25 cellular contexts compared by ENCODE assay signal in the genomic region with DNA sequence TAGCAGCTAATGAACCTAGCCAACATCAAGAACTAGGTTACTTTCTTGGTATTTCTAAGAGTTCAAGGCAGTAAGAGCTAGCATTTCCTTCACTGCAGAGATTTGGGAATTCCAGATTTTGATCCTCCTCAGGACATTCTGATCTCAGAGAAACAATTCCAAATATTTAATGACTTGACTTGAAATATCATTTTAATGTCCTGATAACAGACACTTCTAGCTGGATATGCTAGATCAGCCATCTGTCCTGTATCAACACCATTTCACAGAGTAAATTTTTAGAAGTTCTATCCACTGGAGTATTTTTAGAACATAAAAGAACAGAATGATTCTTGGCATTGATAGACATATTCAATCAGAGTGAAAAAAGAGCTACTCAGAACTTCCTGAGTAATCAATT.
"Had no signal": no experiment of that assay in that cellular context is flagged by ENCODE, and none has a peak within 500 bp of the region (broad histone marks: within the 10 kb centered on the region; RNA-seq: fewer than 3 reads in every experiment).

No MANE protein-coding gene starts in this region.

- H3K36me3 ChIP-seq: SJCRH30 had no signal

- H3K4me3 Mint-ChIP-seq: activated CD4-positive, alpha-beta memory T cell treated with anti-CD3 and anti-CD28 coated beads, Interleukin-2, amount 10 ng/mL, durations not matched to agents 7 days and 5 days; activated CD8-positive, alpha-beta memory T cell treated with anti-CD3 and anti-CD28 coated beads, Interleukin-2, amount 10 ng/mL, durations not matched to agents 7 days and 5 days; activated naive CD4-positive, alpha-beta T cell treated with anti-CD3 and anti-CD28 coated beads, Interleukin-2, amount 10 ng/mL, durations not matched to agents 7 days and 5 days; brain; effector memory CD8-positive, alpha-beta T cell; naive thymus-derived CD4-positive, alpha-beta T cell; neural crest cell; T-helper 1 cell treated with Interleukin-12 subunit alpha and Interleukin-12 subunit beta and Interleukin-4 antibody, amounts not matched to agents 30 μg/mL and 1 μg/mL, for 36 hours had no signal

- ATAC-seq: activated CD8-positive, alpha-beta memory T cell treated with anti-CD3 and anti-CD28 coated beads, Interleukin-2, amount 10 ng/mL, durations not matched to agents 7 days and 5 days; effector memory CD8-positive, alpha-beta T cell; esophagus mucosa; naive thymus-derived CD4-positive, alpha-beta T cell had no signal

- H3K27ac Mint-ChIP-seq: activated CD4-positive, alpha-beta memory T cell treated with anti-CD3 and anti-CD28 coated beads, Interleukin-2, amount 10 ng/mL, durations not matched to agents 7 days and 5 days; activated CD8-positive, alpha-beta memory T cell treated with anti-CD3 and anti-CD28 coated beads, Interleukin-2, amount 10 ng/mL, durations not matched to agents 7 days and 5 days; activated naive CD4-positive, alpha-beta T cell treated with anti-CD3 and anti-CD28 coated beads, Interleukin-2, amount 10 ng/mL, durations not matched to agents 7 days and 5 days; brain; effector memory CD8-positive, alpha-beta T cell; naive thymus-derived CD4-positive, alpha-beta T cell; T-helper 1 cell treated with Interleukin-12 subunit alpha and Interleukin-12 subunit beta and Interleukin-4 antibody, amounts not matched to agents 30 μg/mL and 1 μg/mL, for 36 hours had no signal

- DNase-seq: activated CD4-positive, alpha-beta memory T cell treated with anti-CD3 and anti-CD28 coated beads, Interleukin-2, amount 10 ng/mL, durations not matched to agents 7 days and 5 days; activated CD4-positive, alpha-beta T cell treated with anti-CD3 and anti-CD28 coated beads for 48 hours; activated CD4-positive, CD25-positive, alpha-beta regulatory T cell; activated CD8-positive, alpha-beta memory T cell treated with anti-CD3 and anti-CD28 coated beads, Interleukin-2, amount 10 ng/mL, durations not matched to agents 7 days and 5 days; activated effector memory CD4-positive, alpha-beta T cell treated with anti-CD3 and anti-CD28 coated beads, Interleukin-2, amount 50 U/mL, for 16 hours; activated naive CD4-positive, alpha-beta T cell treated with anti-CD3 and anti-CD28 coated beads, Interleukin-2, amount 10 ng/mL, durations not matched to agents 7 days and 5 days; activated T-cell treated with anti-CD3 and anti-CD28 coated beads for 4 hours; anterior cingulate cortex; dermis blood vessel endothelial cell; effector memory CD8-positive, alpha-beta T cell; foreskin melanocyte; glutamatergic neuron; hypothalamus; mesendoderm; naive thymus-derived CD4-positive, alpha-beta T cell; occipital lobe; posterior cingulate gyrus; SJCRH30; stimulated activated CD4-positive, alpha-beta T cell treated with anti-CD3 and anti-CD28 coated beads, Interleukin-4, amount 100 ng/mL, for 24 hours; stimulated activated naive CD4-positive, alpha-beta T cell treated with Interleukin-2 at 50 U/mL for 16 hours; trophoblast cell had no signal

- H3K9me3 ChIP-seq: SJCRH30 had no signal

- H3K4me1 ChIP-seq: SJCRH30 had no signal

- H3K4me3 ChIP-seq: SJCRH30 had no signal

- H3K4me1 Mint-ChIP-seq: activated CD4-positive, alpha-beta memory T cell treated with anti-CD3 and anti-CD28 coated beads, Interleukin-2, amount 10 ng/mL, durations not matched to agents 7 days and 5 days; activated CD8-positive, alpha-beta memory T cell treated with anti-CD3 and anti-CD28 coated beads, Interleukin-2, amount 10 ng/mL, durations not matched to agents 7 days and 5 days; activated naive CD4-positive, alpha-beta T cell treated with anti-CD3 and anti-CD28 coated beads, Interleukin-2, amount 10 ng/mL, durations not matched to agents 7 days and 5 days; naive thymus-derived CD4-positive, alpha-beta T cell had no signal

- H3K27me3 ChIP-seq: SJCRH30 had no signal

- H3K9me3 Mint-ChIP-seq: activated CD4-positive, alpha-beta memory T cell treated with anti-CD3 and anti-CD28 coated beads, Interleukin-2, amount 10 ng/mL, durations not matched to agents 7 days and 5 days; activated naive CD4-positive, alpha-beta T cell treated with anti-CD3 and anti-CD28 coated beads, Interleukin-2, amount 10 ng/mL, durations not matched to agents 7 days and 5 days; brain; effector memory CD8-positive, alpha-beta T cell; naive thymus-derived CD4-positive, alpha-beta T cell; neural crest cell; T-helper 1 cell treated with Interleukin-12 subunit alpha and Interleukin-12 subunit beta and Interleukin-4 antibody, amounts not matched to agents 30 μg/mL and 1 μg/mL, for 36 hours had no signal

- H3K27ac ChIP-seq: SJCRH30 had no signal

- H3K36me3 Mint-ChIP-seq: activated naive CD4-positive, alpha-beta T cell treated with anti-CD3 and anti-CD28 coated beads, Interleukin-2, amount 10 ng/mL, durations not matched to agents 7 days and 5 days; brain; naive thymus-derived CD4-positive, alpha-beta T cell had no signal
